Comparison of ENCODE assay signal across 18 cellular contexts in genomic region chr20:2264621-2265374, GRCh38. TPM values are rescaled to one million over a fixed set of nuclear protein-coding genes. Genes with fewer than 3 reads are reported as not detected.
DNase-seq lines count a peak whose midpoint lies in the region; ATAC-seq, FAIRE-seq and TF ChIP-seq lines count a peak whose summit lies in the region.
"Not testable (repeated sequence)": the region's sequence is repeated elsewhere in the genome, so short reads cannot be mapped to it uniquely, and the experiment has no call there.
"Had no signal": no experiment of that assay in that cellular context is flagged by ENCODE, and none has a peak within 500 bp of the region (broad histone marks: within the 10 kb centered on the region; RNA-seq: fewer than 3 reads in every experiment).

No MANE protein-coding gene starts in this region.

- not testable (repeated sequence) for H3K14ac ChIP-seq in H1 (ENCODE audit: insufficient read length)

- peak overlapping the region; percentile 48; the same call in 1 of the 2 replicates for H2BK5ac ChIP-seq in H1 (ENCODE audit: low read depth, low read length)

- FAIRE-seq in H1 (lab: Jason Lieb, UNC); keratinocyte (lab: Jason Lieb, UNC): not testable (repeated sequence)

- dilution Hi-C loops in keratinocyte (cut with MboI; ENCODE audit: extremely low pct_ligation_motif_present, low sequenced_read_pairs) = not testable (repeated sequence)

- H3K4ac ChIP-seq in H1 (replicated peaks; ENCODE audit: insufficient read length, low read depth, low read length) = not testable (repeated sequence)

- H3K4me1 ChIP-seq in H1 (replicated peaks in 1 of 4; ENCODE audit: control insufficient read depth in 3 of 4, insufficient read depth in 4 of 4, low read length in 3 of 4); keratinocyte (ENCODE audit: control insufficient read depth, extremely low read depth, insufficient read depth, low read length); upper lobe of right lung: not testable (repeated sequence)

- not testable (repeated sequence) for H3K36me3 Mint-ChIP-seq in WTC11; nephron progenitor cell (ENCODE audit: low read depth)

- H3K4me3 Mint-ChIP-seq in WTC11 = peak overlapping the region; percentile 55
- H3K4me3 Mint-ChIP-seq in nephron progenitor cell = not testable (repeated sequence)

- not testable (repeated sequence) for H3K23ac ChIP-seq in H1 (ENCODE audit: insufficient read length)

- H2BK15ac ChIP-seq in H1 (ENCODE audit: low read length) = not testable (repeated sequence)

- H3K9me1 ChIP-seq in keratinocyte (ENCODE audit: control insufficient read depth, extremely low read depth, insufficient read depth, low read length) = not testable (repeated sequence)

- H4K20me1 ChIP-seq in H1 (replicated peaks in 1 of 2; ENCODE audit: control insufficient read depth in 1 of 2, insufficient read depth in 2 of 2, low read length in 2 of 2); keratinocyte (ENCODE audit: control insufficient read depth, extremely low read depth, insufficient read depth, low read length): not testable (repeated sequence)

- TF ChIP-seq RAD21 in H1 (IDR thresholded peaks at IDR 0.05 in 1 of 2, conservative IDR thresholded peaks at IDR 0.05 in 1 of 2; ENCODE audit: low read depth in 2 of 2, low read length in 2 of 2) = not testable (repeated sequence)

- not testable (repeated sequence) for H3K36me3 ChIP-seq in H1 (ENCODE audit: control insufficient read depth in 2 of 4, insufficient read depth in 4 of 4, low read length in 3 of 4); keratinocyte (ENCODE audit: control insufficient read depth in 2 of 2, extremely low read depth in 1 of 2, insufficient read depth in 2 of 2, low read length in 2 of 2); upper lobe of right lung

- not testable (repeated sequence) for H3K27me3 ChIP-seq in H1 (replicated peaks in 1 of 4; ENCODE audit: control insufficient read depth in 3 of 4, extremely low read depth in 1 of 4, insufficient read depth in 3 of 4, low read length in 3 of 4); keratinocyte (ENCODE audit: control insufficient read depth, extremely low read depth, insufficient read depth, low read length); upper lobe of right lung

- H3K79me1 ChIP-seq in H1 (ENCODE audit: low read depth, low read length) = not testable (repeated sequence)

- peak overlapping the region; percentile 81 for H3K27ac ChIP-seq in H1 (ENCODE audit: low read depth, low read length)
- H3K27ac ChIP-seq in keratinocyte (ENCODE audit: control insufficient read depth, insufficient read depth, low read length); upper lobe of right lung: not testable (repeated sequence)

- not testable (repeated sequence) for H3K56ac ChIP-seq in H1 (replicated peaks; ENCODE audit: insufficient read length, low read depth, low read length)

- TF ChIP-seq POLR2A in H1 (IDR thresholded peaks at IDR 0.05; ENCODE audit: control extremely low read depth in 1 of 2, low read depth in 2 of 2, low read length in 2 of 2) = not testable (repeated sequence)

- not testable (repeated sequence) for H2BK20ac ChIP-seq in H1 (ENCODE audit: low read length)

- not testable (repeated sequence) for H3K9me3 Mint-ChIP-seq in WTC11
- peaks cover 47% of the 10 kb centered on the region for H3K9me3 Mint-ChIP-seq in nephron progenitor cell

- H3K4me2 ChIP-seq in H1 (ENCODE audit: insufficient read depth in 1 of 2, low read depth in 2 of 2, low read length in 2 of 2) (peak overlapping the region; percentile 46 to 84), keratinocyte (ENCODE audit: control insufficient read depth, extremely low read depth, insufficient read depth, low read depth, low read length) (peak overlapping the region; percentile 27)

- H2AFZ ChIP-seq in H1 (ENCODE audit: low read length) (peak overlapping the region; percentile 99), keratinocyte (ENCODE audit: control insufficient read depth, low read length) (peak overlapping the region; percentile 72)

- peak overlapping the region in 3 of 4 experiments; percentile 14 to 52 (median 21); a peak in 3 of 8 replicates for H3K4me3 ChIP-seq in H1 (ENCODE audit: extremely low read depth in 1 of 4, insufficient read depth in 2 of 4, low read depth in 3 of 4, low read length in 4 of 4)
- not testable (repeated sequence) for H3K4me3 ChIP-seq in keratinocyte (ENCODE audit: control insufficient read depth in 2 of 3, extremely low read depth in 1 of 3, insufficient read depth in 2 of 3, low read depth in 1 of 3, low read length in 3 of 3); upper lobe of right lung

- not testable (repeated sequence) for H2AK5ac ChIP-seq in H1 (ENCODE audit: low read depth, low read length)

- not testable (repeated sequence) for ATAC-seq in WTC11, upper lobe of right lung

- not testable (repeated sequence) for TF ChIP-seq CTCF in WTC11 (IDR thresholded peaks at IDR 0.05); H1 (IDR thresholded peaks at IDR 0.05; ENCODE audit: control extremely low read depth in 1 of 3, insufficient read depth in 1 of 3, low read depth in 1 of 3, low read length in 3 of 3); keratinocyte (optimal IDR thresholded peaks at IDR 0.05 in 1 of 3, IDR thresholded peaks at IDR 0.05 in 1 of 3, conservative IDR thresholded peaks at IDR 0.05 in 1 of 3; ENCODE audit: extremely low read depth in 1 of 3, insufficient read depth in 2 of 3, low read length in 3 of 3); nephron progenitor cell (IDR thresholded peaks at IDR 0.05); upper lobe of right lung (IDR thresholded peaks at IDR 0.05)

- not testable (repeated sequence) for H3K23me2 ChIP-seq in H1 (ENCODE audit: low read depth, low read length)

- not testable (repeated sequence) for TF ChIP-seq EP300 in H1 (IDR thresholded peaks at IDR 0.05; ENCODE audit: borderline replicate concordance in 1 of 2, low read depth in 2 of 2, low read length in 2 of 2)

- peak overlapping the region in 3 of 4 experiments; percentile 38 to 71 (median 58); a peak in 3 of 7 replicates for H3K9ac ChIP-seq in H1 (replicated peaks in 1 of 4; ENCODE audit: extremely low read depth in 1 of 4, low read depth in 3 of 4, low read length in 3 of 4)
- H3K9ac ChIP-seq in keratinocyte (ENCODE audit: control insufficient read depth, extremely low read depth, insufficient read depth, low read length) = not testable (repeated sequence)

- peak overlapping the region; percentile 44 for H4K5ac ChIP-seq in H1 (ENCODE audit: insufficient read length, low read depth, low read length)

- DNase-seq in COLO668 (lab: John Stamatoyannopoulos, UW; ENCODE audit: unreplicated experiment) (peak; percentile 64), NCI-H1092 (lab: John Stamatoyannopoulos, UW) (peak; percentile 26), NCI-H510A treated with DMSO at 0.1 percent for 48 hours (lab: John Stamatoyannopoulos, UW) (peak; percentile 56), WTC11 (ENCODE audit: low spot score) (peak; percentile 65), H1 (ENCODE audit: low read depth in 1 of 2, low spot score in 2 of 2) (peak in 1 of 2 experiments; percentile 70), nephron progenitor cell (peak; percentile 21), upper lobe of right lung (peak; percentile 76)
- DNase-seq in keratinocyte (ENCODE audit: low read depth, low spot score) = not testable (repeated sequence)

- H3K9me3 ChIP-seq in H1 (ENCODE audit: insufficient read depth in 2 of 2, low read depth in 1 of 2, low read length in 1 of 2); keratinocyte (ENCODE audit: control insufficient read depth, low read depth, low read length); upper lobe of right lung: not testable (repeated sequence)

- not testable (repeated sequence) for H3K27me3 Mint-ChIP-seq in WTC11 (ENCODE audit: low read depth); nephron progenitor cell (ENCODE audit: low read depth, poor library complexity)

- POLR2A ChIA-PET in WTC11 (lab: Charles Lee) = interaction anchor here (1.6 kb wide), 1 partner anchor 19 kb away, joined by 3 read pairs; no protein-coding TSS in a partner anchor
- POLR2A ChIA-PET in H1 (lab: Charles Lee; ENCODE audit: partially characterized antibody) = interaction anchor here (0.9 kb wide), 1 partner anchor 54 kb away, joined by 3 read pairs; no protein-coding TSS in a partner anchor

- H4K8ac ChIP-seq in H1 (ENCODE audit: extremely low read depth, insufficient read depth, low read length) = not testable (repeated sequence)

- H2BK12ac ChIP-seq in H1 (ENCODE audit: low read depth, low read length) = peak overlapping the region; percentile 80; the same call in 1 of the 2 replicates

- not testable (repeated sequence) for H3K79me2 ChIP-seq in H1 (ENCODE audit: control insufficient read depth in 1 of 2, insufficient read depth in 2 of 2, low read length in 2 of 2); keratinocyte (ENCODE audit: control insufficient read depth, insufficient read depth, low read length)

- intact Hi-C loops in upper lobe of right lung (cut with DNase I) = not testable (repeated sequence)

- WGBS in H1 (ENCODE audit: extremely low coverage in 1 of 2, insufficient coverage in 1 of 2, insufficient read length in 1 of 2, insufficient replicate concordance in 2 of 2, low coverage in 1 of 2, low lambda C conversion rate in 2 of 2, missing lambda C conversion rate in 1 of 2), 2 experiments = 39% methylated on average over 12 of the region's 12 CpGs; no CpG with 5 or more reads in 1 of the 2 experiments

- not testable (repeated sequence) for H2BK120ac ChIP-seq in H1 (replicated peaks; ENCODE audit: low read depth, low read length)

- peak overlapping the region; percentile 71; the same call in 1 of the 2 replicates for H3K27ac Mint-ChIP-seq in WTC11
- H3K27ac Mint-ChIP-seq in nephron progenitor cell = not testable (repeated sequence)

- H3K4me1 Mint-ChIP-seq in WTC11 = peaks cover 16% of the 10 kb centered on the region
- not testable (repeated sequence) for H3K4me1 Mint-ChIP-seq in nephron progenitor cell

- H3K18ac ChIP-seq in H1 (ENCODE audit: extremely low read depth, low read length) = not testable (repeated sequence)

- not testable (repeated sequence) for H4K91ac ChIP-seq in H1 (replicated peaks; ENCODE audit: insufficient read length, low read length)

- CTCF ChIA-PET in WTC11 (lab: Charles Lee) (interaction anchor here (0.7 to 1.7 kb wide), 6 partner anchors 28 to 488 kb away, joined by 3 to 7 read pairs (median 3); no protein-coding TSS in a partner anchor), H1 (lab: Charles Lee; ENCODE audit: partially characterized antibody) (interaction anchor here (0.8 to 3.7 kb wide), 8 partner anchors 9 to 75 kb away, joined by 3 to 16 read pairs (median 3); no protein-coding TSS in a partner anchor)

RNA-seq across cellular contexts. Expression of gene TGM3, which starts 31.0 kb away (rescaled TPM):
- total RNA-seq in WTC11 (2021) (0.07 to 0.11 TPM in 2 of 3 replicates, not detected in the other), upper lobe of right lung (not detected)
- total RNA-seq in H1 (2021; fragmentation: NEBNext Ultra II Directional; extraction: Animal tissue kit (Norgen Biotek cat#: 25700)) = not detected in 2 replicates
- polyA plus RNA-seq in H1 (2011; rRNA removed) (0.08 and 0.12 TPM in 2 replicates), keratinocyte (0.08 TPM in 3 replicates)
- 0.14 TPM for polyA plus RNA-seq in H1 (2011; cell fraction: cytosol; rRNA removed)
- 0.13 TPM for polyA plus RNA-seq in H1 (2011; cell fraction: nucleus; rRNA removed)
- 0.07 to 0.15 TPM in 2 of 4 replicates, not detected in the others for polyA plus RNA-seq in H1 (2012, experiment 1 of 2)
- 0.08 TPM for polyA plus RNA-seq in H1 (2012, experiment 2 of 2)
- 0.08 TPM for polyA plus RNA-seq in H1 (2013, experiment 1 of 2)
- 0.06 TPM for polyA plus RNA-seq in H1 (2013, experiment 2 of 2)
- polyA minus RNA-seq in H1 (2011; rRNA and poly(A)+ RNA removed) = 0.05 and 0.79 TPM in 2 replicates
- not detected for polyA minus RNA-seq in H1 (2011; cell fraction: cytosol; rRNA and poly(A)+ RNA removed)
- polyA minus RNA-seq in H1 (2011; cell fraction: nucleus; rRNA and poly(A)+ RNA removed) = not detected
- 6.3 TPM for polyA plus RNA-seq in keratinocyte (2011; ENCODE audit: low read depth)
- polyA plus RNA-seq in keratinocyte (2011; cell fraction: cytosol; rRNA removed) = 0.13 TPM in 1 of 2 replicates, not detected in the other
- 0.08 TPM in 2 replicates for polyA plus RNA-seq in keratinocyte (2011; cell fraction: nucleus; rRNA removed)
- 5.6 TPM in 1 of 2 replicates, not detected in the other for polyA plus RNA-seq in keratinocyte (2012; ENCODE audit: low replicate concordance)
- polyA minus RNA-seq in keratinocyte = 0.07 TPM in 1 of 3 replicates, not detected in the others
- polyA minus RNA-seq in keratinocyte (2011; cell fraction: cytosol; rRNA and poly(A)+ RNA removed) = not detected
- polyA minus RNA-seq in keratinocyte (2011; cell fraction: nucleus; rRNA and poly(A)+ RNA removed) = not detected in 2 replicates
- total RNA-seq: activated B cell treated with CpG ODN at 0.5 μM for 24 hours; activated naive CD8-positive, alpha-beta T cell treated with anti-CD3 and anti-CD28 coated beads, Interleukin-2, amount 10 ng/mL, durations not matched to agents 7 days and 5 days; activated T-helper 2 cell treated with anti-CD3 and anti-CD28 coated beads, Interferon-gamma antibody, Interleukin-2, Interleukin-4, amounts not matched to agents 10 μg/mL and 5 μg/mL and 100 μg/mL, durations not matched to agents 14 hours and 24 hours and 36 hours; astrocyte; Daoy; left ventricle myocardium superior; PC-3; Right ventricle myocardium inferior had no signal
- polyA plus RNA-seq: BJ, immature natural killer cell had no signal
